In genomic region chr4:166274136-166274761, GRCh38 we compare ENCODE assay signal across 21 cellular contexts.
DNase-seq lines count a peak whose midpoint lies in the region; ATAC-seq, FAIRE-seq and TF ChIP-seq lines count a peak whose summit lies in the region.
"Had no signal": no experiment of that assay in that cellular context is flagged by ENCODE, and none has a peak within 500 bp of the region (broad histone marks: within the 10 kb centered on the region; RNA-seq: fewer than 3 reads in every experiment).

No MANE protein-coding gene starts in this region.

- H3K4me1 ChIP-seq in breast epithelium (no peaks in the 10 kb centered on the region), H1 (replicated peaks in 1 of 4; ENCODE audit: control insufficient read depth in 3 of 4, insufficient read depth in 4 of 4, low read length in 3 of 4) (no peaks in the 10 kb centered on the region)
- H3K4me1 ChIP-seq: BLaER1 had no signal

- H3K36me3 Mint-ChIP-seq in MCF 10A (ENCODE audit: insufficient read depth, unreplicated experiment): peaks cover 5% of the 10 kb centered on the region
- H3K36me3 Mint-ChIP-seq in activated CD8-positive, alpha-beta memory T cell treated with anti-CD3 and anti-CD28 coated beads, Interleukin-2, amount 10 ng/mL, durations not matched to agents 7 days and 5 days: no peaks in the 10 kb centered on the region
- H3K36me3 Mint-ChIP-seq: CD8-positive, alpha-beta T cell had no signal

- no peak overlapping the region for H3K9ac ChIP-seq in H1 (replicated peaks in 1 of 4; ENCODE audit: extremely low read depth in 1 of 4, low read depth in 3 of 4, low read length in 3 of 4)
- H3K9ac ChIP-seq: BLaER1 had no signal

- H2AK5ac ChIP-seq in H1 (ENCODE audit: low read depth, low read length): no peak overlapping the region

- BruUV-seq in MCF 10A (replicated peaks; lab: Mats Ljungman, UMichigan): no TSS peak

- H3K4me3 ChIP-seq in breast epithelium (no peak overlapping the region), H1 (ENCODE audit: extremely low read depth in 1 of 4, insufficient read depth in 2 of 4, low read depth in 3 of 4, low read length in 4 of 4) (no peak overlapping the region)
- H3K4me3 ChIP-seq: BLaER1 had no signal

- no peak overlapping the region for H3K14ac ChIP-seq in H1 (ENCODE audit: insufficient read length)

- H3K23ac ChIP-seq in H1 (ENCODE audit: insufficient read length): no peak overlapping the region

- H3K4me1 Mint-ChIP-seq in MCF 10A (ENCODE audit: insufficient read depth, unreplicated experiment): peaks cover 22% of the 10 kb centered on the region
- peaks cover 3% of the 10 kb centered on the region for H3K4me1 Mint-ChIP-seq in activated CD8-positive, alpha-beta memory T cell treated with anti-CD3 and anti-CD28 coated beads, Interleukin-2, amount 10 ng/mL, durations not matched to agents 7 days and 5 days

- no peaks in the 10 kb centered on the region for H3K9me3 Mint-ChIP-seq in MCF 10A (ENCODE audit: unreplicated experiment)
- H3K9me3 Mint-ChIP-seq in activated CD8-positive, alpha-beta memory T cell treated with anti-CD3 and anti-CD28 coated beads, Interleukin-2, amount 10 ng/mL, durations not matched to agents 7 days and 5 days (ENCODE audit: low read depth): peaks cover 3% of the 10 kb centered on the region

- no peak overlapping the region for H2BK20ac ChIP-seq in H1 (ENCODE audit: low read length)

- peak overlapping the region; percentile 60 for H3K4me3 Mint-ChIP-seq in MCF 10A (ENCODE audit: unreplicated experiment)
- no peak overlapping the region for H3K4me3 Mint-ChIP-seq in activated CD8-positive, alpha-beta memory T cell treated with anti-CD3 and anti-CD28 coated beads, Interleukin-2, amount 10 ng/mL, durations not matched to agents 7 days and 5 days
- H3K4me3 Mint-ChIP-seq: CD8-positive, alpha-beta T cell had no signal

- POLR2A ChIA-PET in MCF 10A (lab: Yijun Ruan, JAX) (interaction anchor here (0.7 kb wide), 1 partner anchor 403 kb away, joined by 3 read pairs; no protein-coding TSS in a partner anchor), H1 (lab: Charles Lee; ENCODE audit: partially characterized antibody) (no interaction called here)

- no peaks in the 10 kb centered on the region for H4K20me1 ChIP-seq in H1 (replicated peaks in 1 of 2; ENCODE audit: control insufficient read depth in 1 of 2, insufficient read depth in 2 of 2, low read length in 2 of 2)
- H4K20me1 ChIP-seq: BLaER1 had no signal

- H3K4me2 ChIP-seq in H1 (ENCODE audit: insufficient read depth in 1 of 2, low read depth in 2 of 2, low read length in 2 of 2): no peak overlapping the region
- H3K4me2 ChIP-seq: BLaER1 had no signal

- TF ChIP-seq RAD21 in H1 (IDR thresholded peaks at IDR 0.05 in 1 of 2, conservative IDR thresholded peaks at IDR 0.05 in 1 of 2; ENCODE audit: low read depth in 2 of 2, low read length in 2 of 2): no peak

- H2BK12ac ChIP-seq in H1 (ENCODE audit: low read depth, low read length): no peak overlapping the region

- FAIRE-seq in H1 (lab: Jason Lieb, UNC) (no peak), HTR-8/SVneo (lab: Jason Lieb, UNC) (no peak)
- FAIRE-seq: D721Med, GM19239, HepG2 had no signal

- intact Hi-C loops in MCF 10A (cut with micrococcal nuclease): no loop called here
- intact Hi-C loops in breast epithelium (cut with DNase I; ENCODE audit: low total_unique reads): no loop called here

- H4K8ac ChIP-seq in H1 (ENCODE audit: extremely low read depth, insufficient read depth, low read length): no peak overlapping the region

- no peak overlapping the region for H2BK120ac ChIP-seq in H1 (replicated peaks; ENCODE audit: low read depth, low read length)

- DNase-seq in MCF 10A (ENCODE audit: unreplicated experiment) (peak; percentile 56), breast epithelium (ENCODE audit: low spot score in 2 of 2) (no peak), M059J (ENCODE audit: low read depth) (peak; percentile 42), H1 (ENCODE audit: low read depth in 1 of 2, low spot score in 2 of 2) (no peak), HTR-8/SVneo (ENCODE audit: insufficient read length, low spot score) (no peak), dedifferentiated amniotic fluid mesenchymal stem cell (ENCODE audit: extremely low spot score) (no peak)
- DNase-seq in activated CD8-positive, alpha-beta memory T cell treated with anti-CD3 and anti-CD28 coated beads, Interleukin-2, amount 10 ng/mL, durations not matched to agents 7 days and 5 days: no peak
- DNase-seq: 8988T; CD8-positive, alpha-beta T cell; DMS79 treated with DMSO at 0.1 percent for 48 hours; KG1; NCI-H1092 treated with DMSO at 0.1 percent for 48 hours; NCI-H2081 treated with DMSO at 0.1 percent for 48 hours; NCI-H524 had no signal

- no peaks in the 10 kb centered on the region for H3K79me1 ChIP-seq in H1 (ENCODE audit: low read depth, low read length)

- H3K27ac ChIP-seq in breast epithelium: no peak overlapping the region
- no peak overlapping the region for H3K27ac ChIP-seq in H1 (ENCODE audit: low read depth, low read length)
- H3K27ac ChIP-seq: BLaER1 had no signal

- no peak overlapping the region for H3K56ac ChIP-seq in H1 (replicated peaks; ENCODE audit: insufficient read length, low read depth, low read length)

- H2BK15ac ChIP-seq in H1 (ENCODE audit: low read length): no peak overlapping the region

- H3K36me3 ChIP-seq in breast epithelium (no peaks in the 10 kb centered on the region), H1 (ENCODE audit: control insufficient read depth in 2 of 4, insufficient read depth in 4 of 4, low read length in 3 of 4) (no peaks in the 10 kb centered on the region)
- H3K36me3 ChIP-seq: BLaER1 had no signal

- no peak overlapping the region for H3K18ac ChIP-seq in H1 (ENCODE audit: extremely low read depth, low read length)

- H4K91ac ChIP-seq in H1 (replicated peaks; ENCODE audit: insufficient read length, low read length): no peak overlapping the region

- H3K23me2 ChIP-seq in H1 (ENCODE audit: low read depth, low read length): no peaks in the 10 kb centered on the region

- peaks cover 0 to 4% of the 10 kb centered on the region in 2 donors for H3K9me3 ChIP-seq in breast epithelium
- no peaks in the 10 kb centered on the region for H3K9me3 ChIP-seq in H1 (ENCODE audit: insufficient read depth in 2 of 2, low read depth in 1 of 2, low read length in 1 of 2)
- H3K9me3 ChIP-seq: BLaER1 had no signal

- peaks cover 0 to 2% of the 10 kb centered on the region in 2 donors for H3K27me3 ChIP-seq in breast epithelium
- no peaks in the 10 kb centered on the region for H3K27me3 ChIP-seq in H1 (replicated peaks in 1 of 4; ENCODE audit: control insufficient read depth in 3 of 4, extremely low read depth in 1 of 4, insufficient read depth in 3 of 4, low read length in 3 of 4)
- H3K27me3 ChIP-seq: BLaER1 had no signal

- no peak for TF ChIP-seq EP300 in H1 (IDR thresholded peaks at IDR 0.05; ENCODE audit: borderline replicate concordance in 1 of 2, low read depth in 2 of 2, low read length in 2 of 2)

- H3K79me2 ChIP-seq in H1 (ENCODE audit: control insufficient read depth in 1 of 2, insufficient read depth in 2 of 2, low read length in 2 of 2): no peaks in the 10 kb centered on the region

- no peaks in the 10 kb centered on the region for H3K27me3 Mint-ChIP-seq in MCF 10A (ENCODE audit: insufficient read depth, unreplicated experiment)
- no peaks in the 10 kb centered on the region for H3K27me3 Mint-ChIP-seq in activated CD8-positive, alpha-beta memory T cell treated with anti-CD3 and anti-CD28 coated beads, Interleukin-2, amount 10 ng/mL, durations not matched to agents 7 days and 5 days

- 96% methylated on average over 18 of the region's 21 CpGs; no CpG with 5 or more reads in 1 of the 2 experiments for WGBS in H1 (ENCODE audit: extremely low coverage in 1 of 2, insufficient coverage in 1 of 2, insufficient read length in 1 of 2, insufficient replicate concordance in 2 of 2, low coverage in 1 of 2, low lambda C conversion rate in 2 of 2, missing lambda C conversion rate in 1 of 2), 2 experiments

- no peak overlapping the region for H4K5ac ChIP-seq in H1 (ENCODE audit: insufficient read length, low read depth, low read length)

- TF ChIP-seq POLR2A in breast epithelium (IDR thresholded peaks at IDR 0.05) (no peak), H1 (IDR thresholded peaks at IDR 0.05; ENCODE audit: control extremely low read depth in 1 of 2, low read depth in 2 of 2, low read length in 2 of 2) (no peak)

- H2BK5ac ChIP-seq in H1 (ENCODE audit: low read depth, low read length): no peak overlapping the region

- ATAC-seq in activated CD8-positive, alpha-beta memory T cell treated with anti-CD3 and anti-CD28 coated beads, Interleukin-2, amount 10 ng/mL, durations not matched to agents 7 days and 5 days: no peak
- ATAC-seq in GM18873 (IDR thresholded peaks at IDR 0.05; ENCODE audit: low FRiP score, unreplicated experiment): no peak
- ATAC-seq: CD8-positive, alpha-beta T cell; HepG2; Panc1; Right ventricle myocardium inferior had no signal

- peak overlapping the region; percentile 61 for H3K27ac Mint-ChIP-seq in MCF 10A (ENCODE audit: low read depth, unreplicated experiment)
- H3K27ac Mint-ChIP-seq in activated CD8-positive, alpha-beta memory T cell treated with anti-CD3 and anti-CD28 coated beads, Interleukin-2, amount 10 ng/mL, durations not matched to agents 7 days and 5 days: no peak overlapping the region
- H3K27ac Mint-ChIP-seq: CD8-positive, alpha-beta T cell had no signal

- CTCF ChIA-PET in MCF 10A (lab: Yijun Ruan, JAX) (interaction anchor here (0.8 kb wide), 1 partner anchor 68 kb away, joined by 3 read pairs; no protein-coding TSS in a partner anchor), H1 (lab: Charles Lee; ENCODE audit: partially characterized antibody) (no interaction called here)
- CTCF ChIA-PET in activated CD8-positive, alpha-beta memory T cell treated with anti-CD3 and anti-CD28 coated beads, Interleukin-2, amount 10 ng/mL, durations not matched to agents 7 days and 5 days (lab: Charles Lee): no interaction called here

- no peak for TF ChIP-seq CTCF in MCF 10A (IDR thresholded peaks at IDR 0.05; ENCODE audit: unreplicated experiment)
- no peak for TF ChIP-seq CTCF in breast epithelium (IDR thresholded peaks at IDR 0.05)
- TF ChIP-seq CTCF in H1 (IDR thresholded peaks at IDR 0.05; ENCODE audit: control extremely low read depth in 1 of 3, insufficient read depth in 1 of 3, low read depth in 1 of 3, low read length in 3 of 3): no peak

- no peak overlapping the region for H3K4ac ChIP-seq in H1 (replicated peaks; ENCODE audit: insufficient read length, low read depth, low read length)

- H2AFZ ChIP-seq in H1 (ENCODE audit: low read length): peak overlapping the region; percentile 40; the same call in 1 of the 2 replicates

TF ChIP-seq in H1, 55 proteins besides CTCF, POLR2A, EP300 and RAD21 (continues in another document):
- TF ChIP-seq SUZ12 (IDR thresholded peaks at IDR 0.05; ENCODE audit: low read length): no peak
- no peak for TF ChIP-seq POLR2AphosphoS5 (IDR thresholded peaks at IDR 0.05; ENCODE audit: low read depth, low read length)
- TF ChIP-seq BACH1 (IDR thresholded peaks at IDR 0.05; ENCODE audit: low read length): no peak
- TF ChIP-seq EZH2 (IDR thresholded peaks at IDR 0.05; ENCODE audit: low read depth, low read length, severe bottlenecking): no peak
- no peak for TF ChIP-seq HDAC2 (IDR thresholded peaks at IDR 0.05; ENCODE audit: borderline replicate concordance in 1 of 2, low read depth in 2 of 2, low read length in 2 of 2)
- TF ChIP-seq NANOG (IDR thresholded peaks at IDR 0.05; ENCODE audit: insufficient read depth, low read depth, low read length, poor library complexity, severe bottlenecking): no peak
- TF ChIP-seq SRF (IDR thresholded peaks at IDR 0.05; ENCODE audit: low read depth, low read length): no peak

Comparison
In these comparisons a context has a peak if more than half of its experiments do, and no peak if none do; other contexts are left out.
1. DNase-seq: peak in MCF 10A (single experiment) and M059J (single experiment); none in breast epithelium (0 of 2), H1 (0 of 2), activated CD8-positive, alpha-beta memory T cell treated with anti-CD3 and anti-CD28 coated beads, Interleukin-2, amount 10 ng/mL, durations not matched to agents 7 days and 5 days (single experiment), HTR-8/SVneo (single experiment) and dedifferentiated amniotic fluid mesenchymal stem cell (single experiment).